In genomic region chr3:20201141-20201540, GRCh38 we compare ENCODE assay signal across 27 cellular contexts. TPM values are rescaled to one million over a fixed set of nuclear protein-coding genes. Genes with fewer than 3 reads are reported as not detected.
"Had no signal": no experiment of that assay in that cellular context is flagged by ENCODE, and none has a peak within 500 bp of the region (broad histone marks: within the 10 kb centered on the region; RNA-seq: fewer than 3 reads in every experiment).

No MANE protein-coding gene starts in this region.

- H3K4me1 ChIP-seq: stomach, suprapubic skin, testis, thyroid gland, tibial artery, tibial nerve, upper lobe of left lung, upper lobe of right lung, uterus, vagina had no signal

- H3K27ac ChIP-seq: stomach, suprapubic skin, testis, thoracic aorta, thyroid gland, tibial artery, tibial nerve, transverse colon, upper lobe of left lung, upper lobe of right lung, uterus, vagina had no signal

- ATAC-seq: stimulated activated effector memory CD8-positive, alpha-beta T cell treated with anti-CD3 and anti-CD28 coated beads, Interleukin-12 subunit alpha, Interleukin-12 subunit beta, amount 100 ng/mL, for 72 hours; stimulated activated memory B cell treated with anti-CD40 and anti-IgM and Interleukin-4, amounts not matched to agents 10 μg/mL and 1 μg/mL and 100 μg/mL, for 72 hours; stimulated activated naive B cell treated with anti-CD40 and anti-IgM and Interleukin-4, amounts not matched to agents 10 μg/mL and 1 μg/mL and 100 μg/mL, for 72 hours; stimulated activated naive CD8-positive, alpha-beta T cell treated with anti-CD3 and anti-CD28 coated beads, Interleukin-15, amount 100 ng/mL, for 72 hours; stimulated activated naive CD8-positive, alpha-beta T cell treated with anti-CD3 and anti-CD28 coated beads, Interleukin-15, Interleukin-2, amounts not matched to agents 100 U/mL and 50 U/mL, for 24 hours; upper lobe of right lung had no signal

- H3K27me3 ChIP-seq: stomach, suprapubic skin, testis, thyroid gland, tibial artery, tibial nerve, transverse colon, upper lobe of left lung, upper lobe of right lung, uterus, vagina had no signal

- H3K4me3 ChIP-seq: stomach, suprapubic skin, testis, thoracic aorta, thyroid gland, tibial artery, tibial nerve, transverse colon, upper lobe of left lung, upper lobe of right lung, uterus, vagina had no signal

- H3K9me3 ChIP-seq: suprapubic skin, testis, thoracic aorta, thyroid gland, transverse colon, upper lobe of left lung, upper lobe of right lung, vagina had no signal

- FAIRE-seq: urothelium cell line had no signal

- H3K36me3 ChIP-seq: stomach, suprapubic skin, thoracic aorta, thyroid gland, tibial artery, tibial nerve, transverse colon, upper lobe of left lung, upper lobe of right lung, uterus, vagina had no signal

- DNase-seq: stimulated activated CD4-positive, alpha-beta T cell treated with anti-CD3 and anti-CD28 coated beads, Interleukin-2, amount 100 ng/mL, for 48 hours; stimulated activated CD4-positive, alpha-beta T cell treated with anti-CD3 and anti-CD28 coated beads, Interleukin-4, amount 100 ng/mL, for 1 hour; stimulated activated CD4-positive, alpha-beta T cell treated with anti-CD3 and anti-CD28 coated beads, Interleukin-4, amount 100 ng/mL, for 24 hours; stimulated activated CD4-positive, alpha-beta T cell treated with anti-CD3 and anti-CD28 coated beads, Interleukin-4, amount 100 ng/mL, for 4 hours; stimulated activated CD8-positive, alpha-beta memory T cell treated with anti-CD3 and anti-CD28 coated beads, Interleukin-4, amount 100 ng/mL, for 48 hours; stimulated activated naive B cell treated with anti-CD40 and anti-IgM and Interleukin-4, amounts not matched to agents 10 μg/mL and 1 μg/mL and 100 μg/mL, for 72 hours; stimulated activated naive CD4-positive, alpha-beta T cell; stimulated activated naive CD4-positive, alpha-beta T cell treated with Interleukin-2 at 50 U/mL for 16 hours; stimulated activated naive CD8-positive, alpha-beta T cell treated with anti-CD3 and anti-CD28 coated beads, Interleukin-15, amount 100 ng/mL, for 72 hours; stimulated activated naive CD8-positive, alpha-beta T cell treated with anti-CD3 and anti-CD28 coated beads, Interleukin-15, Interleukin-2, amounts not matched to agents 100 U/mL and 50 U/mL, for 24 hours; stomach; substantia nigra; testis; thyroid gland; tibial artery; transverse colon; trophoblast cell; upper lobe of left lung; upper lobe of right lung; uterus had no signal

RNA-seq across cellular contexts. Expression of gene SGO1, which starts 15.1 kb away (rescaled TPM):
- total RNA-seq: upper lobe of right lung had no signal
